In the genomic region with DNA sequence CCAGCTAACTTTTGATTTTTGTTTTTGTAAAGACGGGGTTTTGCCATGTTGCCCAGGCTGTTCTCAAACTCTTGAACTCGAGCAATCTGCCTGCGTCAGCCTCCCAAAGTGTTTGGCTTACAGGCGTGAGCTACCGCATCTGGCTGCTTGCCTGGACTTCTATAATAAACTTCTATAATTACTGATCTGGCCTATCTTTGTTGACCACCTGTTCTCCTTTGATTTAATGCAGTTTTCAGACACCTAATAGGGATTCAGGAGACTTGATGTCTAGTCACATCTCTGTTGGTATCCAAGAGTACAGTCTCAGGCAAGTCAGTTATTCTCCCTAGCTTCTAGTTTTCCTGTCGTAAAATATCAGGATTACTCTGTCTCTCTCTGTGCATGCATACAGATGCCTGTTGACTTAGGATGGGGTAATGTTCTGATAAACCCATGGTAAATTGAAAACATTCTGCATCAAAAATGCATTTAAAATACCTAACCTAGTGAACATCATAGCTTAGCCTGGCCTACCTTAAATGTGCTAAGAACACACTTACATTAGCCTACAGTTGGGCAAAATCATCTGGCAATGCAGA, we compare ENCODE assay signal across 22 cellular contexts.
"Had no signal": no experiment of that assay in that cellular context is flagged by ENCODE, and none has a peak within 500 bp of the region (broad histone marks: within the 10 kb centered on the region; RNA-seq: fewer than 3 reads in every experiment).

No MANE protein-coding gene starts in this region.

- FAIRE-seq: kidney had no signal

- ATAC-seq: activated CD8-positive, alpha-beta T cell treated with anti-CD3 and anti-CD28 coated beads for 36 hours; activated naive CD4-positive, alpha-beta T cell treated with anti-CD3 and anti-CD28 coated beads, Interleukin-2, amount 50 U/mL, for 72 hours; esophagus mucosa; heart left ventricle; left lobe of liver; natural killer cell treated with Interleukin-12 subunit alpha and Interleukin-12 subunit beta and Interleukin-15 and Interleukin-18, amount 100 ng/mL, for 72 hours; right cardiac atrium had no signal

- DNase-seq: activated CD4-positive, alpha-beta T cell treated with anti-CD3 and anti-CD28 coated beads, Interleukin-2, amount 50 U/mL, for 1 hour; activated CD4-positive, CD25-positive, alpha-beta regulatory T cell treated with anti-CD3 and anti-CD28 coated beads, Interleukin-2, amount 50 U/mL, for 72 hours; activated CD8-positive, alpha-beta T cell treated with anti-CD3 and anti-CD28 coated beads for 36 hours; activated T-cell treated with anti-CD3 and anti-CD28 coated beads, Interleukin-2, amount 50 U/mL, for 48 hours; central memory CD4-positive, alpha-beta T cell; endodermal cell; foreskin fibroblast; heart left ventricle; hypothalamus; immature natural killer cell; kidney; lower lobe of right lung; mesenchymal stem cell; right cardiac atrium; spleen; stimulated activated naive CD4-positive, alpha-beta T cell; testis; transverse colon had no signal
